13 cellular contexts compared by ENCODE assay signal in genomic region chr11:11973866-11974265, GRCh38. TPM values are rescaled to one million over a fixed set of nuclear protein-coding genes. Genes with fewer than 3 reads are reported as not detected.
DNase-seq lines count a peak whose midpoint lies in the region; ATAC-seq and TF ChIP-seq lines count a peak whose summit lies in the region.
"Had no signal": no experiment of that assay in that cellular context is flagged by ENCODE, and none has a peak within 500 bp of the region (broad histone marks: within the 10 kb centered on the region; RNA-seq: fewer than 3 reads in every experiment).

No MANE protein-coding gene starts in this region.

- no peaks in the 10 kb centered on the region for H3K36me3 Mint-ChIP-seq in glutamatergic neuron (ENCODE audit: unreplicated experiment)
- H3K36me3 Mint-ChIP-seq: activated naive CD8-positive, alpha-beta T cell; immature natural killer cell; naive thymus-derived CD4-positive, alpha-beta T cell had no signal

- DNase-seq in heart left ventricle, result peak in 1 of 5 donors; percentile 16
- DNase-seq in Right ventricle myocardium superior, result no peak
- DNase-seq in glutamatergic neuron, result no peak
- DNase-seq in prostate gland (ENCODE audit: low spot score), result no peak
- no peak for DNase-seq in uterus
- no peak for DNase-seq in NCI-H146 treated with DMSO at 0.1 percent for 48 hours (lab: John Stamatoyannopoulos, UW; ENCODE audit: unreplicated experiment)
- no peak for DNase-seq in NCI-H2196 treated with DMSO at 0.1 percent for 48 hours (lab: John Stamatoyannopoulos, UW; ENCODE audit: unreplicated experiment)
- DNase-seq: Caco-2, immature natural killer cell had no signal

- no peaks in the 10 kb centered on the region for H3K9me3 ChIP-seq in heart left ventricle
- H3K9me3 ChIP-seq in prostate gland, result no peaks in the 10 kb centered on the region
- H3K9me3 ChIP-seq in uterus, result no peaks in the 10 kb centered on the region
- H3K9me3 ChIP-seq: Caco-2 had no signal

- intact Hi-C loops in heart left ventricle (cut with DNase I) (loop anchor here in 4 of 10 donors (2.0 to 10.0 kb wide), 4 partner anchors 19 to 71 kb away; partner anchors contain the start of gene DKK3 (in 2 of the 4)), Right ventricle myocardium superior (cut with DNase I) (no loop called here), prostate gland (cut with DNase I) (no loop called here), uterus (cut with DNase I; ENCODE audit: low total_unique reads) (no loop called here)

- H3K4me1 Mint-ChIP-seq in glutamatergic neuron (ENCODE audit: low read depth, unreplicated experiment), result peaks cover 51% of the 10 kb centered on the region

- H3K27ac ChIP-seq in heart left ventricle (peak overlapping the region; percentile 78 to 97 (median 86)), prostate gland (peak overlapping the region; percentile 54 to 57), uterus (peak overlapping the region; percentile 66 to 82)
- H3K27ac ChIP-seq: SK-N-MC had no signal

- H3K27ac Mint-ChIP-seq in glutamatergic neuron (ENCODE audit: unreplicated experiment), result peak overlapping the region; percentile 15
- H3K27ac Mint-ChIP-seq: activated naive CD8-positive, alpha-beta T cell; immature natural killer cell; naive thymus-derived CD4-positive, alpha-beta T cell had no signal

- TF ChIP-seq POLR2A in heart left ventricle (IDR thresholded peaks at IDR 0.05) (no peak), prostate gland (IDR thresholded peaks at IDR 0.05) (no peak), uterus (IDR thresholded peaks at IDR 0.05) (no peak)

- WGBS in heart left ventricle, 4 donors, result 40 to 48% (median 42%) methylated on average over 4 of the region's 4 CpGs
- 44% methylated on average over 4 of the region's 4 CpGs for WGBS in prostate gland

- H3K36me3 ChIP-seq in heart left ventricle (no peaks in the 10 kb centered on the region), prostate gland (no peaks in the 10 kb centered on the region), uterus (no peaks in the 10 kb centered on the region)

- TF ChIP-seq CTCF in heart left ventricle (IDR thresholded peaks at IDR 0.05) (no peak), glutamatergic neuron (IDR thresholded peaks at IDR 0.05; ENCODE audit: partially characterized antibody, unreplicated experiment) (no peak), prostate gland (IDR thresholded peaks at IDR 0.05) (no peak), uterus (IDR thresholded peaks at IDR 0.05) (no peak)

- H3K27me3 ChIP-seq in heart left ventricle (no peaks in the 10 kb centered on the region), prostate gland (replicated peaks; ENCODE audit: insufficient read depth) (no peaks in the 10 kb centered on the region), uterus (no peaks in the 10 kb centered on the region)

- peaks cover 6% of the 10 kb centered on the region for H3K27me3 Mint-ChIP-seq in glutamatergic neuron (ENCODE audit: unreplicated experiment)
- H3K27me3 Mint-ChIP-seq: activated naive CD8-positive, alpha-beta T cell had no signal

- peaks cover 7% of the 10 kb centered on the region for H3K9me3 Mint-ChIP-seq in glutamatergic neuron (ENCODE audit: unreplicated experiment)
- H3K9me3 Mint-ChIP-seq: immature natural killer cell; naive thymus-derived CD4-positive, alpha-beta T cell had no signal

- no peak overlapping the region for H3K4me3 Mint-ChIP-seq in glutamatergic neuron (ENCODE audit: unreplicated experiment)
- H3K4me3 Mint-ChIP-seq: activated naive CD8-positive, alpha-beta T cell; immature natural killer cell; naive thymus-derived CD4-positive, alpha-beta T cell had no signal

- H3K4me1 ChIP-seq in heart left ventricle (peaks cover 21 to 100% (median 89%) of the 10 kb centered on the region in 12 donors), prostate gland (replicated peaks) (no peaks in the 10 kb centered on the region), uterus (peaks cover 26 to 37% of the 10 kb centered on the region in 2 donors)

- no peak overlapping the region for H3K4me3 ChIP-seq in heart left ventricle
- H3K4me3 ChIP-seq in prostate gland, result no peak overlapping the region
- H3K4me3 ChIP-seq in uterus, result no peak overlapping the region
- H3K4me3 ChIP-seq: SK-N-MC had no signal

- ATAC-seq in heart left ventricle, result no peak
- no peak for ATAC-seq in Right ventricle myocardium superior (ENCODE audit: poor library complexity)
- no peak for ATAC-seq in GM18498 (IDR thresholded peaks at IDR 0.05; ENCODE audit: unreplicated experiment)
- ATAC-seq: naive thymus-derived CD4-positive, alpha-beta T cell had no signal

RNA-seq across cellular contexts. Expression of gene DKK3, which starts 34.6 kb away (rescaled TPM):
- 100 to 1,000 TPM; 405 to 851 (median 724) TPM for total RNA-seq in heart left ventricle
- 100 to 1,000 TPM; 117 to 396 TPM for polyA plus RNA-seq in heart left ventricle
- 520 TPM for total RNA-seq in Right ventricle myocardium superior
- total RNA-seq in glutamatergic neuron (ENCODE audit: unreplicated experiment), result 131 TPM
- total RNA-seq in prostate gland, result 100 to 1,000 TPM; 160 to 273 TPM
- 100 to 1,000 TPM in 2 of 4 donors, 10 to 100 TPM in 2; 26.4 to 151 (median 99.0) TPM for total RNA-seq in uterus
